In the genomic region with DNA sequence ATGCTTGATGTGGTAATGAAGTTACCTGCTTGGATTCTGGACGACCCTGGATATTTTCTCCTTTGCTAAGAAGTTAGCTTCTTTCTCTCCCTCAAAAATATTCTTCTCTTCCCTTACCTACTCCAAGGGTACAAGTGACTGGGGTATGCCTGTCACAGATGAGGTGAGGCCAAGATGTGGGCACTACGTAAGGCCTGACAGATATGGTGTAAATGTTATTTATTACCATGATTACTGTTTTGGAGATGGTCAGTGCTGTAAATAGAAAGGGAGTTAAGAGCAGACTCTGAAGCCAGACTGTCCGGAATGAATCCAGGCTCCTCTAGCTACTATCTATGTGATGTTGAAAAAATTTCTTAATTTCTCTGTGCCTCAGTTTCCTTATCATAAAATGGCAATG, we compare ENCODE assay signal across 10 cellular contexts. TPM values are rescaled to one million over a fixed set of nuclear protein-coding genes. Genes with fewer than 3 reads are reported as not detected.
DNase-seq lines count a peak whose midpoint lies in the region; ATAC-seq and TF ChIP-seq lines count a peak whose summit lies in the region.
"Had no signal": no experiment of that assay in that cellular context is flagged by ENCODE, and none has a peak within 500 bp of the region (broad histone marks: within the 10 kb centered on the region; RNA-seq: fewer than 3 reads in every experiment).

No MANE protein-coding gene starts in this region.

- H3K27ac Mint-ChIP-seq in activated naive CD8-positive, alpha-beta T cell, result peak overlapping the region; percentile 96
- no peak overlapping the region for H3K27ac Mint-ChIP-seq in mesothelial cell of epicardium

- no peaks in the 10 kb centered on the region for H3K9me2 ChIP-seq in HCT116 (ENCODE audit: insufficient read depth)

- peak overlapping the region; percentile 96 for H3K4me3 ChIP-seq in BLaER1
- H3K4me3 ChIP-seq in HCT116 (replicated peaks in 1 of 2; ENCODE audit: low read depth in 1 of 2, low read length in 2 of 2), result peak overlapping the region; percentile 76 to 78

- TF ChIP-seq POLR2A in HCT116 (IDR thresholded peaks at IDR 0.05; ENCODE audit: borderline replicate concordance, extremely low read depth, insufficient read depth, insufficient read length), result no peak

- H3K4me1 ChIP-seq in BLaER1 (peaks cover 36% of the 10 kb centered on the region), HCT116 (ENCODE audit: control insufficient read depth in 1 of 2, insufficient read depth in 2 of 2, low read length in 2 of 2) (peaks cover 5 to 13% of the 10 kb centered on the region in 2 experiments)

- H4K20me1 ChIP-seq in BLaER1 (peaks cover 30% of the 10 kb centered on the region), HCT116 (ENCODE audit: insufficient read depth) (peaks cover 6% of the 10 kb centered on the region)

- no peak overlapping the region for H3K9ac ChIP-seq in BLaER1
- H3K9ac ChIP-seq in HCT116 (ENCODE audit: low read length), result peak overlapping the region; percentile 81

- H3K9me3 Mint-ChIP-seq in activated naive CD8-positive, alpha-beta T cell (ENCODE audit: low read depth), result no peaks in the 10 kb centered on the region
- H3K9me3 Mint-ChIP-seq in mesothelial cell of epicardium, result no peaks in the 10 kb centered on the region

- 0 out of 2 replicates have a peak, but pooled peaks cover 4% of the 10 kb centered on the region for H3K36me3 ChIP-seq in BLaER1
- no peaks in the 10 kb centered on the region for H3K36me3 ChIP-seq in HCT116 (ENCODE audit: control insufficient read depth in 1 of 2, insufficient read depth in 2 of 2, low read length in 2 of 2)

- H3K36me3 Mint-ChIP-seq in activated naive CD8-positive, alpha-beta T cell, result peaks cover 5% of the 10 kb centered on the region
- peaks cover 3% of the 10 kb centered on the region for H3K36me3 Mint-ChIP-seq in mesothelial cell of epicardium

- no peak overlapping the region for H3K27ac ChIP-seq in BLaER1
- H3K27ac ChIP-seq in HCT116 (ENCODE audit: low read depth, low read length), result peak overlapping the region; percentile 81; the same call in 1 of the 2 replicates

- H3K27me3 ChIP-seq in BLaER1, result no peaks in the 10 kb centered on the region
- H3K27me3 ChIP-seq in HCT116 (ENCODE audit: insufficient read depth, low read length), result no peaks in the 10 kb centered on the region

- no peaks in the 10 kb centered on the region for H3K27me3 Mint-ChIP-seq in activated naive CD8-positive, alpha-beta T cell
- no peaks in the 10 kb centered on the region for H3K27me3 Mint-ChIP-seq in mesothelial cell of epicardium (ENCODE audit: low read depth)

- intact Hi-C loops in HCT116 (cut with micrococcal nuclease), result loop anchor here (10.0 kb wide), 1 partner anchor 229 kb away; a partner anchor contains a TSS

- ATAC-seq in HCT116 (no peak), GM21526 (IDR thresholded peaks at IDR 0.05; ENCODE audit: low FRiP score, unreplicated experiment) (no peak), HG03342 (IDR thresholded peaks at IDR 0.05; ENCODE audit: unreplicated experiment) (no peak), HG03378 (IDR thresholded peaks at IDR 0.05; ENCODE audit: unreplicated experiment) (no peak)

- peaks cover 31% of the 10 kb centered on the region for H3K79me2 ChIP-seq in HCT116 (ENCODE audit: insufficient read depth, low read length)

- RAD21 ChIA-PET in HCT116 (lab: Charles Lee; ENCODE audit: low non-redundant PET in 1 of 2, low total read pairs in 2 of 2, uncharacterized antibody in 2 of 2, unreplicated experiment in 2 of 2), result no interaction called here

- peak overlapping the region; percentile 98 for H3K4me3 Mint-ChIP-seq in activated naive CD8-positive, alpha-beta T cell
- peak overlapping the region; percentile 97 for H3K4me3 Mint-ChIP-seq in mesothelial cell of epicardium

- H3K4me2 ChIP-seq in BLaER1 (peak overlapping the region; percentile 89), HCT116 (ENCODE audit: low read length) (peak overlapping the region; percentile 87)

- no peak overlapping the region for H2AFZ ChIP-seq in HCT116 (ENCODE audit: low read depth, low read length, poor library complexity, severe bottlenecking)

- BruUV-seq in HCT116 (replicated peaks; lab: Mats Ljungman, UMichigan), result no TSS peak

- POLR2A ChIA-PET in HCT116 (lab: Charles Lee), result no interaction called here

- H3K9me3 ChIP-seq in BLaER1 (no peaks in the 10 kb centered on the region), HCT116 (ENCODE audit: control insufficient read depth in 1 of 2, insufficient read depth in 1 of 2, low read depth in 1 of 2, low read length in 2 of 2) (no peaks in the 10 kb centered on the region)

- no peak for TF ChIP-seq RAD21 in HCT116 (IDR thresholded peaks at IDR 0.05; ENCODE audit: low read depth)

- TF ChIP-seq CTCF in HCT116 (IDR thresholded peaks at IDR 0.05 in 2 of 3, conservative IDR thresholded peaks at IDR 0.05 in 1 of 3; ENCODE audit: borderline replicate concordance in 1 of 3, insufficient read depth in 1 of 3, low read depth in 2 of 3, low read length in 2 of 3), result no peak
- TF ChIP-seq CTCF in mesothelial cell of epicardium (IDR thresholded peaks at IDR 0.05; ENCODE audit: unreplicated experiment), result no peak

- peaks cover 40% of the 10 kb centered on the region for H3K4me1 Mint-ChIP-seq in activated naive CD8-positive, alpha-beta T cell (ENCODE audit: low read depth)
- H3K4me1 Mint-ChIP-seq in mesothelial cell of epicardium, result peaks cover 34% of the 10 kb centered on the region

- DNase-seq in HCT116 (ENCODE audit: low read depth, low spot score) (no peak), mesothelial cell of epicardium (ENCODE audit: low spot score in 2 of 2, unreplicated experiment in 2 of 2) (no peak), NOMO-1 treated with DMSO at 0.1 percent for 48 hours (lab: John Stamatoyannopoulos, UW; ENCODE audit: unreplicated experiment) (no peak)
- DNase-seq: hippocampal formation, T1000 had no signal

- CTCF ChIA-PET in HCT116 (lab: Charles Lee), result interaction anchor here (0.6 to 1.3 kb wide), 2 partner anchors 9 to 83 kb away, joined by 4 to 5 read pairs; no protein-coding TSS in a partner anchor

TF ChIP-seq in HCT116, 20 proteins besides CTCF, POLR2A, EP300 and RAD21:
- TF ChIP-seq CBX3 (IDR thresholded peaks at IDR 0.05; ENCODE audit: low read depth) (no peak), ZNF274 (IDR thresholded peaks at IDR 0.05; ENCODE audit: low read depth, low read length) (no peak), SRF (IDR thresholded peaks at IDR 0.05; ENCODE audit: low read depth) (no peak), JUND (IDR thresholded peaks at IDR 0.05) (no peak), FOSL1 (IDR thresholded peaks at IDR 0.05; ENCODE audit: low read depth) (no peak), ZFX (IDR thresholded peaks at IDR 0.05) (no peak), TCF7L2 (IDR thresholded peaks at IDR 0.05; ENCODE audit: borderline replicate concordance, extremely low read depth, insufficient read depth, insufficient read length) (no peak), YY1 (IDR thresholded peaks at IDR 0.05; ENCODE audit: extremely low read depth, insufficient replicate concordance, low read depth, low read length) (no peak), SP1 (IDR thresholded peaks at IDR 0.05; ENCODE audit: low read depth) (no peak), EZH2 (IDR thresholded peaks at IDR 0.05) (no peak), SIN3A (IDR thresholded peaks at IDR 0.05; ENCODE audit: low read depth) (no peak), EZH2phosphoT487 (IDR thresholded peaks at IDR 0.05; ENCODE audit: borderline replicate concordance) (no peak), CEBPB (IDR thresholded peaks at IDR 0.05; ENCODE audit: low read depth) (no peak), ELF1 (IDR thresholded peaks at IDR 0.05; ENCODE audit: borderline replicate concordance, low read depth) (no peak), EGR1 (IDR thresholded peaks at IDR 0.05; ENCODE audit: low read depth) (no peak)
- TF ChIP-seq, protein P1, sequence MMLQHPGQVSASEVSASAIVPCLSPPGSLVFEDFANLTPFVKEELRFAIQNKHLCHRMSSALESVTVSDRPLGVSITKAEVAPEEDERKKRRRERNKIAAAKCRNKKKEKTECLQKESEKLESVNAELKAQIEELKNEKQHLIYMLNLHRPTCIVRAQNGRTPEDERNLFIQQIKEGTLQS (IDR thresholded peaks at IDR 0.05), result no peak
- TF ChIP-seq, protein P2, sequence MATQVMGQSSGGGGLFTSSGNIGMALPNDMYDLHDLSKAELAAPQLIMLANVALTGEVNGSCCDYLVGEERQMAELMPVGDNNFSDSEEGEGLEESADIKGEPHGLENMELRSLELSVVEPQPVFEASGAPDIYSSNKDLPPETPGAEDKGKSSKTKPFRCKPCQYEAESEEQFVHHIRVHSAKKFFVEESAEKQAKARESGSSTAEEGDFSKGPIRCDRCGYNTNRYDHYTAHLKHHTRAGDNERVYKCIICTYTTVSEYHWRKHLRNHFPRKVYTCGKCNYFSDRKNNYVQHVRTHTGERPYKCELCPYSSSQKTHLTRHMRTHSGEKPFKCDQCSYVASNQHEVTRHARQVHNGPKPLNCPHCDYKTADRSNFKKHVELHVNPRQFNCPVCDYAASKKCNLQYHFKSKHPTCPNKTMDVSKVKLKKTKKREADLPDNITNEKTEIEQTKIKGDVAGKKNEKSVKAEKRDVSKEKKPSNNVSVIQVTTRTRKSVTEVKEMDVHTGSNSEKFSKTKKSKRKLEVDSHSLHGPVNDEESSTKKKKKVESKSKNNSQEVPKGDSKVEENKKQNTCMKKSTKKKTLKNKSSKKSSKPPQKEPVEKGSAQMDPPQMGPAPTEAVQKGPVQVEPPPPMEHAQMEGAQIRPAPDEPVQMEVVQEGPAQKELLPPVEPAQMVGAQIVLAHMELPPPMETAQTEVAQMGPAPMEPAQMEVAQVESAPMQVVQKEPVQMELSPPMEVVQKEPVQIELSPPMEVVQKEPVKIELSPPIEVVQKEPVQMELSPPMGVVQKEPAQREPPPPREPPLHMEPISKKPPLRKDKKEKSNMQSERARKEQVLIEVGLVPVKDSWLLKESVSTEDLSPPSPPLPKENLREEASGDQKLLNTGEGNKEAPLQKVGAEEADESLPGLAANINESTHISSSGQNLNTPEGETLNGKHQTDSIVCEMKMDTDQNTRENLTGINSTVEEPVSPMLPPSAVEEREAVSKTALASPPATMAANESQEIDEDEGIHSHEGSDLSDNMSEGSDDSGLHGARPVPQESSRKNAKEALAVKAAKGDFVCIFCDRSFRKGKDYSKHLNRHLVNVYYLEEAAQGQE (IDR thresholded peaks at IDR 0.05; ENCODE audit: low read depth), result no peak
- TF ChIP-seq, protein P3, sequence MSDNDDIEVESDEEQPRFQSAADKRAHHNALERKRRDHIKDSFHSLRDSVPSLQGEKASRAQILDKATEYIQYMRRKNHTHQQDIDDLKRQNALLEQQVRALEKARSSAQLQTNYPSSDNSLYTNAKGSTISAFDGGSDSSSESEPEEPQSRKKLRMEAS (IDR thresholded peaks at IDR 0.05), result no peak

RNA-seq across cellular contexts. Expression of a gene that starts 1.1 kb away (rescaled TPM):
- 18.5 TPM for total RNA-seq in HCT116 (2021; ENCODE audit: unreplicated experiment)
- 6.0 TPM in 2 replicates for polyA plus RNA-seq in HCT116 (2012)
- total RNA-seq in mesothelial cell of epicardium, result 26.9 to 28.3 TPM (median 26.9 TPM) in 3 replicates
